In the genomic region with DNA sequence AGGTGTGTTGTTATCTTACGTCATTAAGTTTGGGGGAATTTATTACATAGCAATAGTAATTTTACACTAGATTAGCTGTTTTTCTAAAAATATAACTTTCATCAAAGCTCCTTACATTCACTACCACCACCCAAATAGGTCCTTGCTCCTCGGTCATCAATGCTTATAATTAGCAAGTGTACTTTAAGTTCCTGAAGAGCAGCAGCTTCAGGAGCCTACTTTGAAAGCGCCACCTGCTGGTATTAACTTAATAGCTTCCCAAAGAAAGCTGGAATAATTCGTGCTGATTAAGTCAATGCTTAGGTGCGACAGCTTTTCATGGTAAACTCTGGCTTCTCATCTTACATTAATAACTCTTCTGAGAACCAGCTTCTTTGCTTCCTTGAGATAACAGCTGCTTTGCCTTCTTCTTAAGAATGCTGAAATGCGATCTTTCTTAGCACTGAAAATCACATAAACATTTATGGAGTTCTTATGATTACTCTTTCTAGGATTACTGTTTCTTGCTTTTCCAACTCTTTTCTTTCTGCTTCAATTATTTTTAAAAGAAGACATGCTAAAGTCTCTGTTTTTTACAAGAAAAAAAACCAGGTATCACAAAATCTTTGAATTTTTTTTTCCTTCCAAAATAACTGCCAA, we compare ENCODE assay signal across 8 cellular contexts. TPM values are rescaled to one million over a fixed set of nuclear protein-coding genes. Genes with fewer than 3 reads are reported as not detected.
DNase-seq lines count a peak whose midpoint lies in the region; ATAC-seq and TF ChIP-seq lines count a peak whose summit lies in the region.

No MANE protein-coding gene starts in this region.

- H3K4me1 Mint-ChIP-seq in nephron progenitor cell: peaks cover 6% of the 10 kb centered on the region

- ATAC-seq in SK-N-SH treated with all-trans-retinoic acid at 6 μM for 48 hours: peak; percentile 77
- ATAC-seq in esophagus mucosa: peak; percentile 62
- ATAC-seq in GM18909 (IDR thresholded peaks at IDR 0.05; ENCODE audit: poor library complexity, unreplicated experiment): no peak
- no peak for ATAC-seq in HG02623 (IDR thresholded peaks at IDR 0.05; ENCODE audit: unreplicated experiment)

- H3K9me3 Mint-ChIP-seq in nephron progenitor cell: peaks cover 6% of the 10 kb centered on the region

- H3K4me3 Mint-ChIP-seq in nephron progenitor cell: no peak overlapping the region

- TF ChIP-seq CTCF in nephron progenitor cell (IDR thresholded peaks at IDR 0.05): peak; percentile 73

- no peaks in the 10 kb centered on the region for H3K27me3 Mint-ChIP-seq in nephron progenitor cell (ENCODE audit: low read depth, poor library complexity)

- peak; percentile 16 for DNase-seq in stimulated activated CD4-positive, alpha-beta T cell treated with anti-CD3 and anti-CD28 coated beads, Interleukin-2, amount 100 ng/mL, for 4 hours (ENCODE audit: low read depth)
- DNase-seq in stimulated activated CD4-positive, alpha-beta T cell treated with anti-CD3 and anti-CD28 coated beads, Interleukin-12 subunit alpha, Interleukin-12 subunit beta, amount 100 ng/mL, for 4 hours: no peak
- DNase-seq in MV-4-11 (lab: John Stamatoyannopoulos, UW): peak; percentile 45
- DNase-seq in nephron progenitor cell: peak; percentile 30

- H3K27ac Mint-ChIP-seq in nephron progenitor cell: no peak overlapping the region

- peaks cover 16% of the 10 kb centered on the region for H3K36me3 Mint-ChIP-seq in nephron progenitor cell (ENCODE audit: low read depth)

TF ChIP-seq in SK-N-SH treated with all-trans-retinoic acid at 6 μM for 48 hours, 23 proteins besides CTCF, POLR2A, EP300 and RAD21:
- TF ChIP-seq TOX (CRISPR knock-in tag; IDR thresholded peaks at IDR 0.05; ENCODE audit: borderline replicate concordance) (no peak), ESRRG (CRISPR knock-in tag; IDR thresholded peaks at IDR 0.05) (no peak), POU6F1 (CRISPR knock-in tag; IDR thresholded peaks at IDR 0.05; ENCODE audit: borderline replicate concordance, low read depth) (no peak), ZFP30 (CRISPR knock-in tag; IDR thresholded peaks at IDR 0.05) (no peak), CSDC2 (CRISPR knock-in tag; IDR thresholded peaks at IDR 0.05) (no peak), ZC3H10 (CRISPR knock-in tag; IDR thresholded peaks at IDR 0.05) (no peak), CREB5 (CRISPR knock-in tag; IDR thresholded peaks at IDR 0.05; ENCODE audit: low read depth) (no peak), GLIS3 (CRISPR knock-in tag; IDR thresholded peaks at IDR 0.05) (no peak), ZFP3 (CRISPR knock-in tag; IDR thresholded peaks at IDR 0.05) (no peak), ARNTL (CRISPR knock-in tag; IDR thresholded peaks at IDR 0.05; ENCODE audit: borderline replicate concordance, low read depth) (no peak)
- TF ChIP-seq, protein P1, sequence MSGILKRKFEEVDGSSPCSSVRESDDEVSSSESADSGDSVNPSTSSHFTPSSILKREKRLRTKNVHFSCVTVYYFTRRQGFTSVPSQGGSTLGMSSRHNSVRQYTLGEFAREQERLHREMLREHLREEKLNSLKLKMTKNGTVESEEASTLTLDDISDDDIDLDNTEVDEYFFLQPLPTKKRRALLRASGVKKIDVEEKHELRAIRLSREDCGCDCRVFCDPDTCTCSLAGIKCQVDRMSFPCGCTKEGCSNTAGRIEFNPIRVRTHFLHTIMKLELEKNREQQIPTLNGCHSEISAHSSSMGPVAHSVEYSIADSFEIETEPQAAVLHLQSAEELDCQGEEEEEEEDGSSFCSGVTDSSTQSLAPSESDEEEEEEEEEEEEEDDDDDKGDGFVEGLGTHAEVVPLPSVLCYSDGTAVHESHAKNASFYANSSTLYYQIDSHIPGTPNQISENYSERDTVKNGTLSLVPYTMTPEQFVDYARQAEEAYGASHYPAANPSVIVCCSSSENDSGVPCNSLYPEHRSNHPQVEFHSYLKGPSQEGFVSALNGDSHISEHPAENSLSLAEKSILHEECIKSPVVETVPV (CRISPR knock-in tag; IDR thresholded peaks at IDR 0.05): no peak
TF ChIP-seq in SK-N-SH treated with all-trans-retinoic acid at 6 μM for 48 hours: peak in this region for 0.

RNA-seq across cellular contexts. Expression of gene C5, which starts 10.0 kb away (rescaled TPM):
- 3.1 TPM for total RNA-seq in esophagus mucosa

RNA-seq across cellular contexts. Expression of gene CNTRL, which starts 14.6 kb away (rescaled TPM):
- total RNA-seq in esophagus mucosa: 7.2 TPM

Comparison
In these comparisons a context has a peak if more than half of its experiments do, and no peak if none do; other contexts are left out.
1. ATAC-seq: peak in SK-N-SH treated with all-trans-retinoic acid at 6 μM for 48 hours (single experiment) and esophagus mucosa (single experiment); none in GM18909 (single experiment) and HG02623 (single experiment).